In genomic region chr17:78986048-78986648, GRCh38 we compare ENCODE assay signal across 8 cellular contexts. TPM values are rescaled to one million over a fixed set of nuclear protein-coding genes. Genes with fewer than 3 reads are reported as not detected.
A peak's percentile ranks its signal among the peaks of the same experiment; 100 is the strongest.
DNase-seq lines count a peak whose midpoint lies in the region; ATAC-seq and TF ChIP-seq lines count a peak whose summit lies in the region.

No MANE protein-coding gene starts in this region.

- H3K36me3 ChIP-seq in psoas muscle (ENCODE audit: insufficient read depth in 1 of 2, low read depth in 1 of 2): peaks cover 0 to 9% of the 10 kb centered on the region in 2 donors

- H3K4me3 ChIP-seq in psoas muscle: peak overlapping the region; percentile 64

- intact Hi-C loops in psoas muscle (cut with DNase I): loop anchor here in 1 of 2 donors (2.0 kb wide), 1 partner anchor 57 kb away; no protein-coding TSS in a partner anchor

- DNase-seq in ACHN: peak; percentile 34
- DNase-seq in H4 (ENCODE audit: low spot score): peak; percentile 47
- DNase-seq in SKM-1 treated with dmso at 0.1 percent for 144 hours (lab: John Stamatoyannopoulos, UW; ENCODE audit: unreplicated experiment): peak; percentile 86
- DNase-seq in fibroblast of peridontal ligament (ENCODE audit: extremely low read depth): peak; percentile 59
- peak in 1 of 2 donors; percentile 57 for DNase-seq in psoas muscle
- DNase-seq in ecto neural progenitor cell (ENCODE audit: low spot score): no peak
- DNase-seq in retina: no peak

- ATAC-seq in psoas muscle (peak; percentile 72 to 83 (median 74)), GM18520 (IDR thresholded peaks at IDR 0.05; ENCODE audit: unreplicated experiment) (no peak)

- 12 to 35% (median 17%) methylated on average over 6 of the region's 6 CpGs for WGBS in psoas muscle, 3 donors

- peak overlapping the region; percentile 88 for H3K27ac ChIP-seq in psoas muscle

- peak; percentile 36 for TF ChIP-seq CTCF in psoas muscle (IDR thresholded peaks at IDR 0.05)

- no peaks in the 10 kb centered on the region for H3K27me3 ChIP-seq in psoas muscle (ENCODE audit: insufficient read depth in 3 of 3, low read length in 2 of 3)

- peaks cover 21% of the 10 kb centered on the region for H3K4me1 ChIP-seq in psoas muscle

- in situ Hi-C loops in ACHN (cut with HindIII; ENCODE audit: low pct_ligation_motif_present, low pct_unique_long_range_greater_than_20kb, low sequenced_read_pairs): no loop called here

- no peaks in the 10 kb centered on the region for H3K9me3 ChIP-seq in psoas muscle

RNA-seq across cellular contexts. Expression of gene LGALS3BP, which starts 6.4 kb away (rescaled TPM):
- 742 and 897 TPM in 2 replicates for total RNA-seq in H4 (2014; rRNA removed; shearing (Covaris generic))
- 10 to 100 TPM; 12.9 to 35.5 (median 22.0) TPM for total RNA-seq in psoas muscle
- polyA plus RNA-seq in psoas muscle: 10 to 100 TPM in 1 of 3 donors, 1 to 10 TPM in 2; 8.9 to 14.9 (median 8.9) TPM

RNA-seq across cellular contexts. Expression of gene CANT1, which starts 23.4 kb away (rescaled TPM):
- total RNA-seq in H4 (2014; rRNA removed; shearing (Covaris generic)): 56.9 and 59.0 TPM in 2 replicates
- 10 to 100 TPM; 19.1 to 27.7 (median 21.0) TPM for total RNA-seq in psoas muscle
- polyA plus RNA-seq in psoas muscle: 10 to 100 TPM; 10.2 to 34.3 (median 29.5) TPM

RNA-seq across cellular contexts. Expression of gene C1QTNF1, which starts 37.8 kb away (rescaled TPM):
- total RNA-seq in H4 (2014; rRNA removed; shearing (Covaris generic)): 0.56 and 2.6 TPM in 2 replicates
- total RNA-seq in psoas muscle: 10 to 100 TPM; 10.5 to 22.8 (median 16.9) TPM
- 10 to 100 TPM; 12.2 to 22.6 (median 16.4) TPM for polyA plus RNA-seq in psoas muscle

Comparison
In these comparisons a context has a peak if more than half of its experiments do, and no peak if none do; other contexts are left out.
1. DNase-seq: peak in ACHN (single experiment), H4 (single experiment), SKM-1 treated with dmso at 0.1 percent for 144 hours (single experiment) and fibroblast of peridontal ligament (single experiment); none in ecto neural progenitor cell (single experiment) and retina (single experiment).
2. RNA of gene LGALS3BP, which starts 6.4 kb away (total RNA-seq): 742 to 897 TPM in H4; 12.9 to 35.5 TPM in psoas muscle; every median in the first group is over 10 times any median in the second.